Comparison of ENCODE assay signal across 8 cellular contexts in the genomic region with DNA sequence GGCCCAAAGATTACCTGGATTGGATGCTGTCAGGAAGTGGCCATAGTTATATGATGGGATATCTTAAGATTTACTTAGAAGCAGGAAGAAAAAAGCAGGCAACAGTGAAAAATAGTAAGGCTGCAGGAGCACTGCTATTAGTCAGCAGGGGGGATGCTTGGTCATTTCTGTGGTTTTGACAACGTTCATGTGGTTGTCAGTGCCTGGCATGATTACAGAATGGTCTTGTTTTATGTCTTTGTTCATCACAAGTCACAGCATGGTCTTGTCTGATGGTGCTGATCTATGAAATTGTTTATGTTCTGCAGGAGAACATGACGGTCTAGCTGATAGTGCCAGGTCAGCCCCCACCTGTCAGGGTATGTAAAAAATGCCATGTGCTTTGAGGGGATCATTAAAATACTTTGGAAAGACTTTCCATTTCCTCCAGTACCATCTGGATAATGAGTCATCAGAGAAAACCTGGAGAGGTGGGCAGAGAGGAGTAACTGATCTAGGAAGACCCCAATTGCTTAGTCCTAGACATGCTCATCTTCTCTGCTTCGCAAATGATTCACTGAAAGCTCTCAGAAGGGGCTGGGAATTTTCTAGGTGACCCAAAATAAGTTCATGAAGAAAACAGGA. TPM values are rescaled to one million over a fixed set of nuclear protein-coding genes. Genes with fewer than 3 reads are reported as not detected.
DNase-seq lines count a peak whose midpoint lies in the region; ATAC-seq and TF ChIP-seq lines count a peak whose summit lies in the region.

No MANE protein-coding gene starts in this region.

- H3K27me3 ChIP-seq in MG63, result no peaks in the 10 kb centered on the region

- H3K9me3 ChIP-seq in MG63, result no peaks in the 10 kb centered on the region

- ATAC-seq in GM19395 (IDR thresholded peaks at IDR 0.05; ENCODE audit: unreplicated experiment), result peak; percentile 74
- no peak for ATAC-seq in omental fat pad (ENCODE audit: low FRiP score)
- no peak for ATAC-seq in HG02623 (IDR thresholded peaks at IDR 0.05; ENCODE audit: unreplicated experiment)

- DNase-seq in AML-193 (lab: John Stamatoyannopoulos, UW) (peak; percentile 78 to 84), MG63 (peak; percentile 9), epithelial cell of esophagus (ENCODE audit: low read depth) (peak; percentile 70), COLO668 (lab: John Stamatoyannopoulos, UW; ENCODE audit: unreplicated experiment) (no peak), omental fat pad (ENCODE audit: low spot score) (no peak), D341Med (ENCODE audit: low spot score) (no peak)

- TF ChIP-seq CTCF in epithelial cell of esophagus (IDR thresholded peaks at IDR 0.05; ENCODE audit: insufficient read depth, low read depth, low read length, missing control alignments), result no peak
- no peak for TF ChIP-seq CTCF in omental fat pad (IDR thresholded peaks at IDR 0.05)

- H3K36me3 ChIP-seq in MG63, result no peaks in the 10 kb centered on the region

- H3K4me3 ChIP-seq in MG63 (no peak overlapping the region), epithelial cell of esophagus (ENCODE audit: low read length) (no peak overlapping the region)

RNA-seq across cellular contexts. Expression of gene PLGRKT, which starts 48.5 kb away (rescaled TPM):
- total RNA-seq in MG63 (2014; rRNA removed; shearing (Covaris generic); ENCODE audit: low replicate concordance), result 12.9 and 14.1 TPM in 2 replicates
- total RNA-seq in omental fat pad, result 10 to 100 TPM in 3 of 4 donors, 1 to 10 TPM in 1; 8.9 to 15.3 (median 12.3) TPM

RNA-seq across cellular contexts. Expression of gene RLN1, which starts 49.5 kb away (rescaled TPM):
- total RNA-seq in MG63 (2014; rRNA removed; shearing (Covaris generic); ENCODE audit: low replicate concordance), result not detected in 2 replicates
- not detected for total RNA-seq in omental fat pad

Comparison
In these comparisons a context has a peak if more than half of its experiments do, and no peak if none do; other contexts are left out.
1. DNase-seq: peak in AML-193 (2 of 2), MG63 (single experiment) and epithelial cell of esophagus (single experiment); none in COLO668 (single experiment), omental fat pad (single experiment) and D341Med (single experiment).